16 cellular contexts compared by ENCODE assay signal in the genomic region with DNA sequence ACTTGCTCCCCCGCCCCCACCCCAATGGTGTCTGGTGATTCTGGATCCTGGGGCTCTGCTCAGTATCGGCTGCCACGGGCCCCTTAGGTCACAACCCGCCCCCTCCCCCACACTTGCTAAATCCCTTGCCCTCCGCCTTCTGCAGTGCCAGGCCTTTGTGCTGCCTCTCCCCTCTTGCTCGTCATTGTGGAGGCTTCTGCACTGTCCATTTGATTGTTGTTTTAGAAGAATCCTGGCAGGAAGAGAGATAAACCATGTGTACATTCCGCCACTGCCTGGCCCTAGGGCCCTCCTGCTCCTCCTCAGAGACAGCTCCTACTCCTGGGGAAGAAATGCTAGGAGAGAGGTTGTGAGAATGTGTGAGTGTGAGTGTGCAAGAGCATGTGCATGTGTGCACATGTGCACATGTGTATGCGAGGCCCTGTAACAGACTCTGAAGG. TPM values are rescaled to one million over a fixed set of nuclear protein-coding genes. Genes with fewer than 3 reads are reported as not detected.
DNase-seq lines count a peak whose midpoint lies in the region; ATAC-seq and TF ChIP-seq lines count a peak whose summit lies in the region.
"Had no signal": no experiment of that assay in that cellular context is flagged by ENCODE, and none has a peak within 500 bp of the region (broad histone marks: within the 10 kb centered on the region; RNA-seq: fewer than 3 reads in every experiment).

No MANE protein-coding gene starts in this region.

- H3K27me3 ChIP-seq in rectal smooth muscle tissue (ENCODE audit: control insufficient read depth, insufficient read depth, low read length) (no peaks in the 10 kb centered on the region), heart left ventricle (no peaks in the 10 kb centered on the region), ascending aorta (no peaks in the 10 kb centered on the region)
- H3K27me3 ChIP-seq: spleen had no signal

- no peak for TF ChIP-seq POLR2A in heart left ventricle (IDR thresholded peaks at IDR 0.05)

- 78 to 92% (median 86%) methylated on average over 8 of the region's 8 CpGs for WGBS in heart left ventricle, 4 donors

- intact Hi-C loops in heart left ventricle (cut with DNase I) (loop anchor here in 1 of 10 donors (5.0 kb wide), 1 partner anchor 40 kb away; no protein-coding TSS in a partner anchor), ascending aorta (cut with DNase I) (no loop called here)
- intact Hi-C loops in activated T-helper 2 cell treated with anti-CD3 and anti-CD28 coated beads, Interferon-gamma antibody, Interleukin-2, Interleukin-4, amounts not matched to agents 10 μg/mL and 5 μg/mL and 100 μg/mL, durations not matched to agents 14 hours and 24 hours and 36 hours (cut with micrococcal nuclease) = no loop called here

- H3K27ac ChIP-seq in rectal smooth muscle tissue (ENCODE audit: low read depth, low read length) = peak overlapping the region; percentile 3
- no peak overlapping the region for H3K27ac ChIP-seq in heart left ventricle
- no peak overlapping the region for H3K27ac ChIP-seq in ascending aorta
- H3K27ac ChIP-seq: KMS-11 had no signal

- H3K27ac Mint-ChIP-seq in brain = peak overlapping the region in 4 of 5 experiments; percentile 53 to 91 (median 90)
- no peak overlapping the region for H3K27ac Mint-ChIP-seq in activated T-helper 2 cell treated with anti-CD3 and anti-CD28 coated beads, Interferon-gamma antibody, Interleukin-2, Interleukin-4, amounts not matched to agents 10 μg/mL and 5 μg/mL and 100 μg/mL, durations not matched to agents 14 hours and 24 hours and 36 hours
- H3K27ac Mint-ChIP-seq: B cell had no signal

- no peak for TF ChIP-seq CTCF in brain (conservative IDR thresholded peaks at IDR 0.05)
- no peak for TF ChIP-seq CTCF in heart left ventricle (IDR thresholded peaks at IDR 0.05)
- TF ChIP-seq CTCF in ascending aorta (IDR thresholded peaks at IDR 0.05) = no peak

- no peaks in the 10 kb centered on the region for H3K9me3 Mint-ChIP-seq in brain
- H3K9me3 Mint-ChIP-seq in activated T-helper 2 cell treated with anti-CD3 and anti-CD28 coated beads, Interferon-gamma antibody, Interleukin-2, Interleukin-4, amounts not matched to agents 10 μg/mL and 5 μg/mL and 100 μg/mL, durations not matched to agents 14 hours and 24 hours and 36 hours = no peaks in the 10 kb centered on the region

- peaks cover 13% of the 10 kb centered on the region for H3K36me3 Mint-ChIP-seq in brain
- no peaks in the 10 kb centered on the region for H3K36me3 Mint-ChIP-seq in activated T-helper 2 cell treated with anti-CD3 and anti-CD28 coated beads, Interferon-gamma antibody, Interleukin-2, Interleukin-4, amounts not matched to agents 10 μg/mL and 5 μg/mL and 100 μg/mL, durations not matched to agents 14 hours and 24 hours and 36 hours (ENCODE audit: low read depth)

- H3K9me3 ChIP-seq in heart left ventricle (no peaks in the 10 kb centered on the region), ascending aorta (no peaks in the 10 kb centered on the region)
- H3K9me3 ChIP-seq: spleen had no signal

- ATAC-seq in left lobe of liver (no peak), heart left ventricle (no peak)

- H3K4me1 ChIP-seq in rectal smooth muscle tissue (ENCODE audit: control insufficient read depth, insufficient read depth, low read length) (peaks cover 7% of the 10 kb centered on the region), heart left ventricle (peaks cover 0 to 38% (median 18%) of the 10 kb centered on the region in 12 donors), ascending aorta (no peaks in the 10 kb centered on the region)

- peak overlapping the region in 3 of 5 experiments; percentile 47 to 70 (median 67) for H3K4me3 Mint-ChIP-seq in brain
- no peak overlapping the region for H3K4me3 Mint-ChIP-seq in activated T-helper 2 cell treated with anti-CD3 and anti-CD28 coated beads, Interferon-gamma antibody, Interleukin-2, Interleukin-4, amounts not matched to agents 10 μg/mL and 5 μg/mL and 100 μg/mL, durations not matched to agents 14 hours and 24 hours and 36 hours (ENCODE audit: low read depth)
- H3K4me3 Mint-ChIP-seq: B cell had no signal

- peaks cover 93% of the 10 kb centered on the region for H3K4me1 Mint-ChIP-seq in brain
- H3K4me1 Mint-ChIP-seq in activated T-helper 2 cell treated with anti-CD3 and anti-CD28 coated beads, Interferon-gamma antibody, Interleukin-2, Interleukin-4, amounts not matched to agents 10 μg/mL and 5 μg/mL and 100 μg/mL, durations not matched to agents 14 hours and 24 hours and 36 hours (ENCODE audit: low read depth) = peaks cover 9% of the 10 kb centered on the region

- DNase-seq in ELF-1 (ENCODE audit: low read depth, low spot score) = peak; percentile 71
- peak; percentile 27 for DNase-seq in left lobe of liver (ENCODE audit: low spot score)
- no peak for DNase-seq in heart left ventricle
- no peak for DNase-seq in activated T-helper 2 cell treated with anti-CD3 and anti-CD28 coated beads, Interferon-gamma antibody, Interleukin-2, Interleukin-4, amounts not matched to agents 10 μg/mL and 5 μg/mL and 100 μg/mL, durations not matched to agents 14 hours and 24 hours and 36 hours (ENCODE audit: low spot score)
- no peak for DNase-seq in ecto neural progenitor cell (ENCODE audit: low spot score)
- no peak for DNase-seq in ascending aorta (ENCODE audit: low spot score in 2 of 2)
- DNase-seq: activated CD4-positive, CD25-positive, alpha-beta regulatory T cell; foreskin fibroblast; spleen; stimulated activated naive CD4-positive, alpha-beta T cell; T-helper 1 cell had no signal

- no peak overlapping the region for H3K9ac ChIP-seq in rectal smooth muscle tissue (ENCODE audit: low read length)
- H3K9ac ChIP-seq: KMS-11 had no signal

- no peaks in the 10 kb centered on the region for H3K27me3 Mint-ChIP-seq in brain
- H3K27me3 Mint-ChIP-seq in activated T-helper 2 cell treated with anti-CD3 and anti-CD28 coated beads, Interferon-gamma antibody, Interleukin-2, Interleukin-4, amounts not matched to agents 10 μg/mL and 5 μg/mL and 100 μg/mL, durations not matched to agents 14 hours and 24 hours and 36 hours (ENCODE audit: low read depth) = peaks cover 36% of the 10 kb centered on the region

- no peaks in the 10 kb centered on the region for H3K36me3 ChIP-seq in rectal smooth muscle tissue (ENCODE audit: control insufficient read depth, insufficient read depth, low read length)
- H3K36me3 ChIP-seq in heart left ventricle = peaks cover 0 to 11% (median 5%) of the 10 kb centered on the region in 9 donors
- peaks cover 0 to 4% of the 10 kb centered on the region in 2 donors for H3K36me3 ChIP-seq in ascending aorta

- no peak overlapping the region for H3K4me3 ChIP-seq in rectal smooth muscle tissue (ENCODE audit: low read length)
- H3K4me3 ChIP-seq in heart left ventricle = no peak overlapping the region
- no peak overlapping the region for H3K4me3 ChIP-seq in ascending aorta
- H3K4me3 ChIP-seq: lung, spleen had no signal

RNA-seq across cellular contexts. Expression of a gene that starts 50.3 kb away (rescaled TPM):
- polyA plus RNA-seq in brain (ENCODE audit: insufficient read depth, low read depth, low replicate concordance) (42.1 TPM), heart left ventricle (1 to 10 TPM; 4.9 to 5.1 TPM)
- total RNA-seq in left lobe of liver (8.8 TPM), heart left ventricle (10 to 100 TPM in 7 of 9 donors, 1 to 10 TPM in 2; 8.2 to 16.2 (median 11.6) TPM), ascending aorta (9.4 TPM)
- total RNA-seq in activated T-helper 2 cell treated with anti-CD3 and anti-CD28 coated beads, Interferon-gamma antibody, Interleukin-2, Interleukin-4, amounts not matched to agents 10 μg/mL and 5 μg/mL and 100 μg/mL, durations not matched to agents 14 hours and 24 hours and 36 hours = 0.23 and 0.50 TPM in 2 replicates

Comparison
In these comparisons a context has a peak if more than half of its experiments do, and no peak if none do; other contexts are left out.
1. DNase-seq: peak in ELF-1 (single experiment) and left lobe of liver (single experiment); none in heart left ventricle (0 of 5), activated T-helper 2 cell treated with anti-CD3 and anti-CD28 coated beads, Interferon-gamma antibody, Interleukin-2, Interleukin-4, amounts not matched to agents 10 μg/mL and 5 μg/mL and 100 μg/mL, durations not matched to agents 14 hours and 24 hours and 36 hours (single experiment), ecto neural progenitor cell (single experiment) and ascending aorta (0 of 2).